20 cellular contexts compared by ENCODE assay signal in genomic region chr3:126021702-126022101, GRCh38. TPM values are rescaled to one million over a fixed set of nuclear protein-coding genes. Genes with fewer than 3 reads are reported as not detected.
DNase-seq lines count a peak whose midpoint lies in the region; ATAC-seq, FAIRE-seq and TF ChIP-seq lines count a peak whose summit lies in the region.
"Had no signal": no experiment of that assay in that cellular context is flagged by ENCODE, and none has a peak within 500 bp of the region (broad histone marks: within the 10 kb centered on the region; RNA-seq: fewer than 3 reads in every experiment).

No MANE protein-coding gene starts in this region.

- 25% methylated on average over 1 of the region's 1 CpG; no CpG with 5 or more reads in 1 of the 2 experiments for WGBS in H1 (ENCODE audit: extremely low coverage in 1 of 2, insufficient coverage in 1 of 2, insufficient read length in 1 of 2, insufficient replicate concordance in 2 of 2, low coverage in 1 of 2, low lambda C conversion rate in 2 of 2, missing lambda C conversion rate in 1 of 2), 2 experiments

- H2AFZ ChIP-seq in H1 (ENCODE audit: low read length): no peak overlapping the region

- peaks cover under 1% of the 10 kb centered on the region for H3K9me3 Mint-ChIP-seq in nephron progenitor cell
- H3K9me3 Mint-ChIP-seq: CD4-positive, alpha-beta memory T cell had no signal

- H3K27me3 ChIP-seq in HUES6 (ENCODE audit: control insufficient read depth, insufficient read depth, low read length): peaks cover 3% of the 10 kb centered on the region
- no peaks in the 10 kb centered on the region for H3K27me3 ChIP-seq in H1 (replicated peaks in 1 of 4; ENCODE audit: control insufficient read depth in 3 of 4, extremely low read depth in 1 of 4, insufficient read depth in 3 of 4, low read length in 3 of 4)
- H3K27me3 ChIP-seq in iPS-15b (ENCODE audit: control insufficient read depth, insufficient read depth, low read length): no peaks in the 10 kb centered on the region
- H3K27me3 ChIP-seq: BE2C had no signal

- TF ChIP-seq CTCF in H1 (IDR thresholded peaks at IDR 0.05; ENCODE audit: control extremely low read depth in 1 of 3, insufficient read depth in 1 of 3, low read depth in 1 of 3, low read length in 3 of 3) (no peak), nephron progenitor cell (IDR thresholded peaks at IDR 0.05) (no peak)

- H2BK12ac ChIP-seq in H1 (ENCODE audit: low read depth, low read length): no peak overlapping the region

- POLR2A ChIA-PET in H1 (lab: Charles Lee; ENCODE audit: partially characterized antibody): interaction anchor here (1.1 to 1.5 kb wide), 2 partner anchors 18 to 31 kb away, joined by 3 to 5 read pairs; no protein-coding TSS in a partner anchor

- H3K27ac Mint-ChIP-seq in nephron progenitor cell: peak overlapping the region; percentile 46

- no peak for FAIRE-seq in H1 (lab: Jason Lieb, UNC)
- FAIRE-seq: A549, G401.6, GM12891, GM19239 had no signal

- H3K23ac ChIP-seq in H1 (ENCODE audit: insufficient read length): no peak overlapping the region

- H3K27me3 Mint-ChIP-seq in nephron progenitor cell (ENCODE audit: low read depth, poor library complexity): peaks cover 3% of the 10 kb centered on the region
- H3K27me3 Mint-ChIP-seq: CD4-positive, alpha-beta memory T cell had no signal

- peak in 1 of 2 experiments; percentile 19 for DNase-seq in H1 (ENCODE audit: low read depth in 1 of 2, low spot score in 2 of 2)
- DNase-seq in nephron progenitor cell: no peak
- no peak for DNase-seq in activated CD8-positive, alpha-beta memory T cell treated with anti-CD3 and anti-CD28 coated beads, Interleukin-2, amount 50 U/mL, for 4 hours
- DNase-seq in DMS 273 (lab: John Stamatoyannopoulos, UW; ENCODE audit: unreplicated experiment): no peak
- DNase-seq in stimulated activated CD4-positive, alpha-beta T cell treated with anti-CD3 and anti-CD28 coated beads, Interleukin-4, amount 100 ng/mL, for 4 hours: no peak
- DNase-seq: BE2C; CD4-positive, alpha-beta memory T cell; DMS153; DMS79 treated with DMSO at 0.1 percent for 48 hours; EL; H7 had no signal

- no peak overlapping the region for H4K8ac ChIP-seq in H1 (ENCODE audit: extremely low read depth, insufficient read depth, low read length)

- peaks cover 23% of the 10 kb centered on the region for H3K4me1 ChIP-seq in HUES6 (ENCODE audit: control insufficient read depth, insufficient read depth, low read length)
- H3K4me1 ChIP-seq in H1 (replicated peaks in 1 of 4; ENCODE audit: control insufficient read depth in 3 of 4, insufficient read depth in 4 of 4, low read length in 3 of 4): peaks cover 0 to 14% (median 2%) of the 10 kb centered on the region in 4 experiments; a peak in 4 of 7 replicates
- peaks cover 15% of the 10 kb centered on the region for H3K4me1 ChIP-seq in iPS-15b (ENCODE audit: control insufficient read depth, insufficient read depth, low read length)
- H3K4me1 ChIP-seq: A549, BE2C had no signal

- H3K79me1 ChIP-seq in H1 (ENCODE audit: low read depth, low read length): no peaks in the 10 kb centered on the region

- H3K14ac ChIP-seq in H1 (ENCODE audit: insufficient read length): no peak overlapping the region

- no peak overlapping the region for H2BK120ac ChIP-seq in H1 (replicated peaks; ENCODE audit: low read depth, low read length)

- TF ChIP-seq POLR2A in H1 (IDR thresholded peaks at IDR 0.05; ENCODE audit: control extremely low read depth in 1 of 2, low read depth in 2 of 2, low read length in 2 of 2): no peak

- no peak overlapping the region; the same call in 1 of the 2 replicates for H2BK5ac ChIP-seq in H1 (ENCODE audit: low read depth, low read length)

- TF ChIP-seq RAD21 in H1 (IDR thresholded peaks at IDR 0.05 in 1 of 2, conservative IDR thresholded peaks at IDR 0.05 in 1 of 2; ENCODE audit: low read depth in 2 of 2, low read length in 2 of 2): no peak

- H3K9me3 ChIP-seq in HUES6 (ENCODE audit: control insufficient read depth, insufficient read depth, low read depth, low read length) (peaks cover 6% of the 10 kb centered on the region), H1 (ENCODE audit: insufficient read depth in 2 of 2, low read depth in 1 of 2, low read length in 1 of 2) (peaks cover 0 to under 1% of the 10 kb centered on the region in 2 experiments; a peak in 1 of 4 replicates), iPS-15b (ENCODE audit: control insufficient read depth, insufficient read depth, low read length) (no peaks in the 10 kb centered on the region)
- H3K9me3 ChIP-seq: A549, BE2C had no signal

- no peak overlapping the region for H3K4me3 Mint-ChIP-seq in nephron progenitor cell
- H3K4me3 Mint-ChIP-seq: CD4-positive, alpha-beta memory T cell had no signal

- no peak overlapping the region for H2BK20ac ChIP-seq in H1 (ENCODE audit: low read length)

- H4K5ac ChIP-seq in H1 (ENCODE audit: insufficient read length, low read depth, low read length): no peak overlapping the region

- H3K4me3 ChIP-seq in HUES6 (ENCODE audit: low read depth, low read length) (peak overlapping the region; percentile 24; the same call in 1 of the 2 replicates), H1 (ENCODE audit: extremely low read depth in 1 of 4, insufficient read depth in 2 of 4, low read depth in 3 of 4, low read length in 4 of 4) (no peak overlapping the region; a peak in 1 of 8 replicates), iPS-15b (ENCODE audit: low read depth, low read length) (peak overlapping the region; percentile 13)
- H3K4me3 ChIP-seq: A549 had no signal

- H2AK5ac ChIP-seq in H1 (ENCODE audit: low read depth, low read length): no peak overlapping the region

- no peaks in the 10 kb centered on the region for H4K20me1 ChIP-seq in H1 (replicated peaks in 1 of 2; ENCODE audit: control insufficient read depth in 1 of 2, insufficient read depth in 2 of 2, low read length in 2 of 2)

- peaks cover 19% of the 10 kb centered on the region for H3K4me1 Mint-ChIP-seq in nephron progenitor cell

- no peak overlapping the region for H2BK15ac ChIP-seq in H1 (ENCODE audit: low read length)

- no peak overlapping the region for H4K91ac ChIP-seq in H1 (replicated peaks; ENCODE audit: insufficient read length, low read length)

- no peak for TF ChIP-seq EP300 in H1 (IDR thresholded peaks at IDR 0.05; ENCODE audit: borderline replicate concordance in 1 of 2, low read depth in 2 of 2, low read length in 2 of 2)

- no peak overlapping the region for H3K4ac ChIP-seq in H1 (replicated peaks; ENCODE audit: insufficient read length, low read depth, low read length)

- CTCF ChIA-PET in H1 (lab: Charles Lee; ENCODE audit: partially characterized antibody): interaction anchor here (1.1 kb wide), 1 partner anchor 17 kb away, joined by 3 read pairs; no protein-coding TSS in a partner anchor

- H3K4me2 ChIP-seq in H1 (ENCODE audit: insufficient read depth in 1 of 2, low read depth in 2 of 2, low read length in 2 of 2): peak overlapping the region; percentile 27 to 59
- H3K4me2 ChIP-seq: A549 had no signal

- H3K9ac ChIP-seq in HUES6 (ENCODE audit: low read length) (no peak overlapping the region), H1 (replicated peaks in 1 of 4; ENCODE audit: extremely low read depth in 1 of 4, low read depth in 3 of 4, low read length in 3 of 4) (no peak overlapping the region), iPS-15b (ENCODE audit: low read depth, low read length) (no peak overlapping the region)

- H3K36me3 ChIP-seq in HUES6 (ENCODE audit: control insufficient read depth, insufficient read depth, low read length) (peaks cover 6% of the 10 kb centered on the region; the same call in 1 of the 2 replicates), H1 (ENCODE audit: control insufficient read depth in 2 of 4, insufficient read depth in 4 of 4, low read length in 3 of 4) (no peaks in the 10 kb centered on the region), iPS-15b (ENCODE audit: control insufficient read depth, insufficient read depth, low read length) (no peaks in the 10 kb centered on the region)
- H3K36me3 ChIP-seq: BE2C had no signal

- no peak overlapping the region; the same call in 1 of the 2 replicates for H3K27ac ChIP-seq in HUES6 (ENCODE audit: low read depth, low read length)
- H3K27ac ChIP-seq in H1 (ENCODE audit: low read depth, low read length): no peak overlapping the region
- H3K27ac ChIP-seq: A549, C4-2B had no signal

- no peak for ATAC-seq in GM18907 (IDR thresholded peaks at IDR 0.05; ENCODE audit: unreplicated experiment)
- ATAC-seq: A549 had no signal

- H3K79me2 ChIP-seq in H1 (ENCODE audit: control insufficient read depth in 1 of 2, insufficient read depth in 2 of 2, low read length in 2 of 2): no peaks in the 10 kb centered on the region

- no peak overlapping the region for H3K56ac ChIP-seq in H1 (replicated peaks; ENCODE audit: insufficient read length, low read depth, low read length)

- H3K23me2 ChIP-seq in H1 (ENCODE audit: low read depth, low read length): no peaks in the 10 kb centered on the region

- peaks cover 27% of the 10 kb centered on the region for H3K36me3 Mint-ChIP-seq in nephron progenitor cell (ENCODE audit: low read depth)

- no peak overlapping the region for H3K18ac ChIP-seq in H1 (ENCODE audit: extremely low read depth, low read length)

TF ChIP-seq in H1, 55 proteins besides CTCF, POLR2A, EP300 and RAD21:
- TF ChIP-seq SAP30 (IDR thresholded peaks at IDR 0.05; ENCODE audit: insufficient read depth, insufficient replicate concordance, low read length): no peak
- TF ChIP-seq NANOG (IDR thresholded peaks at IDR 0.05; ENCODE audit: insufficient read depth, low read depth, low read length, poor library complexity, severe bottlenecking): peak; percentile 38
- no peak for TF ChIP-seq POLR2AphosphoS5 (IDR thresholded peaks at IDR 0.05; ENCODE audit: low read depth, low read length)
- no peak for TF ChIP-seq HDAC2 (IDR thresholded peaks at IDR 0.05; ENCODE audit: borderline replicate concordance in 1 of 2, low read depth in 2 of 2, low read length in 2 of 2)

RNA-seq across cellular contexts. Expression of gene ROPN1B, which starts 52.7 kb away (rescaled TPM):
- 0.36 TPM in 1 of 2 replicates, not detected in the other for total RNA-seq in H1 (2021; fragmentation: NEBNext Ultra II Directional; extraction: Animal tissue kit (Norgen Biotek cat#: 25700))
- polyA plus RNA-seq in H1 (2011; rRNA removed): 0.09 and 0.30 TPM in 2 replicates
- polyA plus RNA-seq in H1 (2011; cell fraction: cytosol; rRNA removed): 0.45 TPM
- polyA plus RNA-seq in H1 (2011; cell fraction: nucleus; rRNA removed): 0.37 TPM
- 0.28 to 0.60 TPM in 2 of 4 replicates, not detected in the others for polyA plus RNA-seq in H1 (2012, experiment 1 of 2)
- not detected for polyA plus RNA-seq in H1 (2012, experiment 2 of 2)
- polyA plus RNA-seq in H1 (2013, experiment 1 of 2): 0.12 TPM
- polyA plus RNA-seq in H1 (2013, experiment 2 of 2): 0.09 TPM
- polyA minus RNA-seq in H1 (2011; rRNA and poly(A)+ RNA removed): not detected in 2 replicates
- polyA minus RNA-seq in H1 (2011; cell fraction: cytosol; rRNA and poly(A)+ RNA removed): not detected
- polyA minus RNA-seq in H1 (2011; cell fraction: nucleus; rRNA and poly(A)+ RNA removed): not detected
- total RNA-seq: CD4-positive, alpha-beta memory T cell; H7 had no signal
- polyA plus RNA-seq: A549; AG04450; CD4-positive, alpha-beta memory T cell had no signal

Comparison
In these comparisons a context has a peak if more than half of its experiments do, and no peak if none do; other contexts are left out.
1. H3K4me3 ChIP-seq: peak in HUES6 (single experiment) and iPS-15b (single experiment); none in H1 (0 of 4).